In the genomic region with DNA sequence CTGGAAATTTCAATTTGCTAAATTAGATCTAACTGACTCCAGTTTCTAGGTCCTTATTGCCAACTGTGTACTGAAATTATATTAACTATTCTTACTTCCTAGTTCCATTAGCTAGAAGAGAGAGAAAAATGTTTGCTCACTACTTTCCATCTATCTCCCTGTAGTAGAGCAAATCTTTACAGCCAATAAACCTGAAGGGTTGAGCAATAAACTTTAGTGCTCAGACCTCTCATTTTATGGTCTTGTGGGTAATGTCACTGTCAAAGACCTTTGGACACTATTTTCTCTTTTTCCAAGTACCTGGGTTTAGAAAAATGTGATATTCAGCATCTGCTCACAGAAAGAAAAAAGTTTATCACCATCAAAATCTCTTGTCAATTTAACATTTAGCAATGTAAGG, we compare ENCODE assay signal across 28 cellular contexts.
"Had no signal": no experiment of that assay in that cellular context is flagged by ENCODE, and none has a peak within 500 bp of the region (broad histone marks: within the 10 kb centered on the region; RNA-seq: fewer than 3 reads in every experiment).

No MANE protein-coding gene starts in this region.

- H3K27ac ChIP-seq: left lung, lower lobe of right lung, neural progenitor cell, neutrophil, right atrium auricular region, right lobe of liver, stomach, testis, thyroid gland, upper lobe of left lung, vagina had no signal

- H3K27me3 ChIP-seq: left lung, neural progenitor cell, neutrophil, right atrium auricular region, right lobe of liver, stomach, testis, thyroid gland, transverse colon, upper lobe of left lung, vagina had no signal

- FAIRE-seq: keratinocyte had no signal

- H2AFZ ChIP-seq: neural progenitor cell had no signal

- DNase-seq: hippocampal formation; kidney glomerular epithelial cell; left cardiac atrium; left lung; lower lobe of right lung; mammary epithelial cell; mesenchymal stem cell; naive B cell; natural killer cell; nephron progenitor cell; occipital lobe; right lobe of liver; stimulated activated CD4-positive, alpha-beta T cell treated with anti-CD3 and anti-CD28 coated beads, Interleukin-12 subunit alpha, Interleukin-12 subunit beta, amount 100 ng/mL, for 4 hours; stimulated activated CD4-positive, alpha-beta T cell treated with anti-CD3 and anti-CD28 coated beads, Interleukin-15, amount 100 ng/mL, for 24 hours; stimulated activated CD4-positive, alpha-beta T cell treated with anti-CD3 and anti-CD28 coated beads, Interleukin-2, amount 100 ng/mL, for 24 hours; stimulated activated CD4-positive, alpha-beta T cell treated with anti-CD3 and anti-CD28 coated beads, Interleukin-4, amount 100 ng/mL, for 1 hour; stimulated activated naive B cell treated with anti-CD40 and anti-IgM and Interleukin-4, amounts not matched to agents 10 μg/mL and 1 μg/mL and 100 μg/mL, for 72 hours; stimulated activated naive CD8-positive, alpha-beta T cell treated with anti-CD3 and anti-CD28 coated beads, Interleukin-15, Interleukin-2, amounts not matched to agents 100 U/mL and 50 U/mL, for 24 hours; stomach; testis; thyroid gland; transverse colon; upper lobe of left lung had no signal

- H3K4me3 ChIP-seq: left lung, lower lobe of right lung, neural progenitor cell, right atrium auricular region, right lobe of liver, stomach, testis, thyroid gland, transverse colon, upper lobe of left lung, vagina had no signal

- H3K9me3 ChIP-seq: left lung, lower lobe of right lung, neutrophil, right atrium auricular region, right lobe of liver, stomach, testis, thyroid gland, transverse colon, upper lobe of left lung, vagina had no signal

- ATAC-seq: left cardiac atrium; left lung; lower lobe of right lung; natural killer cell; right lobe of liver; stimulated activated naive B cell treated with anti-CD40 and anti-IgM and Interleukin-4, amounts not matched to agents 10 μg/mL and 1 μg/mL and 100 μg/mL, for 72 hours; stimulated activated naive CD8-positive, alpha-beta T cell treated with anti-CD3 and anti-CD28 coated beads, Interleukin-15, Interleukin-2, amounts not matched to agents 100 U/mL and 50 U/mL, for 24 hours had no signal

- H3K4me2 ChIP-seq: neural progenitor cell had no signal

- H3K4me1 ChIP-seq: left lung, lower lobe of right lung, neural progenitor cell, right atrium auricular region, right lobe of liver, stomach, testis, thyroid gland, upper lobe of left lung, vagina had no signal

- H3K36me3 ChIP-seq: left lung, lower lobe of right lung, neural progenitor cell, neutrophil, right atrium auricular region, right lobe of liver, stomach, thyroid gland, transverse colon, upper lobe of left lung, vagina had no signal
